In genomic region chr9:89655990-89656657, GRCh38 we compare ENCODE assay signal across 13 cellular contexts. TPM values are rescaled to one million over a fixed set of nuclear protein-coding genes. Genes with fewer than 3 reads are reported as not detected.
DNase-seq lines count a peak whose midpoint lies in the region; ATAC-seq and TF ChIP-seq lines count a peak whose summit lies in the region.
"Had no signal": no experiment of that assay in that cellular context is flagged by ENCODE, and none has a peak within 500 bp of the region (broad histone marks: within the 10 kb centered on the region; RNA-seq: fewer than 3 reads in every experiment).

No MANE protein-coding gene starts in this region.

- H3K4me3 ChIP-seq in right atrium auricular region (no peak overlapping the region), mesenchymal stem cell (ENCODE audit: insufficient read depth in 1 of 2, low read depth in 1 of 2, low read length in 2 of 2) (no peak overlapping the region), vagina (peak overlapping the region in 1 of 2 donors; percentile 16)

- no peak overlapping the region for H4K91ac ChIP-seq in mesenchymal stem cell (ENCODE audit: low read length)

- no peak overlapping the region for H3K23ac ChIP-seq in mesenchymal stem cell (ENCODE audit: low read length in 2 of 2)

- no peak for TF ChIP-seq CTCF in right atrium auricular region (IDR thresholded peaks at IDR 0.05)
- no peak for TF ChIP-seq CTCF in vagina (IDR thresholded peaks at IDR 0.05)

- H3K79me1 ChIP-seq in mesenchymal stem cell (replicated peaks; ENCODE audit: low read length, poor library complexity, severe bottlenecking): no peaks in the 10 kb centered on the region

- H3K27me3 Mint-ChIP-seq in activated T-helper 1 cell treated with anti-CD3 and anti-CD28 coated beads, Interleukin-12 subunit alpha, Interleukin-12 subunit beta, Interleukin-2, Interleukin-4 antibody, amounts not matched to agents 30 ng/mL and 10 ng/mL and 1 ng/mL, durations not matched to agents 14 hours and 24 hours and 36 hours (ENCODE audit: insufficient read depth): peaks cover 13% of the 10 kb centered on the region

- H3K9me3 Mint-ChIP-seq in activated T-helper 1 cell treated with anti-CD3 and anti-CD28 coated beads, Interleukin-12 subunit alpha, Interleukin-12 subunit beta, Interleukin-2, Interleukin-4 antibody, amounts not matched to agents 30 ng/mL and 10 ng/mL and 1 ng/mL, durations not matched to agents 14 hours and 24 hours and 36 hours: no peaks in the 10 kb centered on the region
- H3K9me3 Mint-ChIP-seq: memory B cell had no signal

- ATAC-seq in left ventricle myocardium superior: peak; percentile 18
- ATAC-seq: SK-N-SH treated with all-trans-retinoic acid at 6 μM for 48 hours had no signal

- no peak overlapping the region for H2AK5ac ChIP-seq in mesenchymal stem cell (ENCODE audit: low read length, severe bottlenecking)

- DNase-seq in left ventricle myocardium superior (no peak), right atrium auricular region (ENCODE audit: low spot score) (no peak), mesenchymal stem cell (no peak), vagina (ENCODE audit: extremely low spot score in 2 of 2) (no peak), AG08396 (ENCODE audit: low spot score) (no peak), nucleus accumbens (lab: John Stamatoyannopoulos, UW) (no peak), NCI-H2081 (lab: John Stamatoyannopoulos, UW) (no peak)
- peak; percentile 45 for DNase-seq in activated T-helper 1 cell treated with anti-CD3 and anti-CD28 coated beads, Interleukin-12 subunit alpha, Interleukin-12 subunit beta, Interleukin-2, Interleukin-4 antibody, amounts not matched to agents 30 ng/mL and 10 ng/mL and 1 ng/mL, durations not matched to agents 14 hours and 24 hours and 36 hours (ENCODE audit: low spot score)
- DNase-seq: KBM-7, NCI-H1417, NCI-H446 treated with DMSO at 0.1 percent for 48 hours had no signal

- H3K36me3 Mint-ChIP-seq in activated T-helper 1 cell treated with anti-CD3 and anti-CD28 coated beads, Interleukin-12 subunit alpha, Interleukin-12 subunit beta, Interleukin-2, Interleukin-4 antibody, amounts not matched to agents 30 ng/mL and 10 ng/mL and 1 ng/mL, durations not matched to agents 14 hours and 24 hours and 36 hours (ENCODE audit: low read depth): no peaks in the 10 kb centered on the region
- H3K36me3 Mint-ChIP-seq: memory B cell had no signal

- H2BK5ac ChIP-seq in mesenchymal stem cell (ENCODE audit: low read depth, low read length, poor library complexity, severe bottlenecking): no peak overlapping the region

- peak overlapping the region; percentile 17 for H3K4me3 Mint-ChIP-seq in activated T-helper 1 cell treated with anti-CD3 and anti-CD28 coated beads, Interleukin-12 subunit alpha, Interleukin-12 subunit beta, Interleukin-2, Interleukin-4 antibody, amounts not matched to agents 30 ng/mL and 10 ng/mL and 1 ng/mL, durations not matched to agents 14 hours and 24 hours and 36 hours
- H3K4me3 Mint-ChIP-seq: memory B cell had no signal

- intact Hi-C loops in left ventricle myocardium superior (cut with micrococcal nuclease): no loop called here
- intact Hi-C loops in activated T-helper 1 cell treated with anti-CD3 and anti-CD28 coated beads, Interleukin-12 subunit alpha, Interleukin-12 subunit beta, Interleukin-2, Interleukin-4 antibody, amounts not matched to agents 30 ng/mL and 10 ng/mL and 1 ng/mL, durations not matched to agents 14 hours and 24 hours and 36 hours (cut with micrococcal nuclease): loop anchor here (2.0 kb wide), 1 partner anchor 49 kb away; no protein-coding TSS in a partner anchor
- intact Hi-C loops in vagina (cut with DNase I): no loop called here

- H2AFZ ChIP-seq in mesenchymal stem cell (ENCODE audit: low read depth, low read length): no peak overlapping the region

- H3K27ac ChIP-seq in right atrium auricular region: no peak overlapping the region
- no peak overlapping the region for H3K27ac ChIP-seq in mesenchymal stem cell (ENCODE audit: low read length, poor library complexity, severe bottlenecking)
- H3K27ac ChIP-seq in vagina: peak overlapping the region; percentile 75

- H3K4ac ChIP-seq in mesenchymal stem cell (ENCODE audit: low read depth in 1 of 2, low read length in 2 of 2): no peak overlapping the region

- 93% methylated on average over 18 of the region's 18 CpGs for WGBS in mesenchymal stem cell

- H2BK15ac ChIP-seq in mesenchymal stem cell (ENCODE audit: low read depth, poor library complexity, severe bottlenecking): no peak overlapping the region

- no peak for TF ChIP-seq POLR2A in vagina (IDR thresholded peaks at IDR 0.05)

- peaks cover 0 to 8% of the 10 kb centered on the region in 2 donors for H3K4me1 ChIP-seq in right atrium auricular region
- peaks cover 14% of the 10 kb centered on the region for H3K4me1 ChIP-seq in mesenchymal stem cell (ENCODE audit: control insufficient read depth, insufficient read depth, low read depth, low read length)
- H3K4me1 ChIP-seq in vagina: peaks cover 64% of the 10 kb centered on the region

- H3K27me3 ChIP-seq in right atrium auricular region (no peaks in the 10 kb centered on the region), mesenchymal stem cell (ENCODE audit: control insufficient read depth in 1 of 2, insufficient read depth in 1 of 2, low read length in 2 of 2) (peaks cover 14 to 71% of the 10 kb centered on the region in 2 experiments), vagina (no peaks in the 10 kb centered on the region)

- no peak overlapping the region for H3K18ac ChIP-seq in mesenchymal stem cell (ENCODE audit: low read depth in 1 of 2, low read length in 2 of 2)

- H2BK12ac ChIP-seq in mesenchymal stem cell (ENCODE audit: low read length in 2 of 2): no peak overlapping the region

- H3K14ac ChIP-seq in mesenchymal stem cell (ENCODE audit: low read length in 2 of 2): no peak overlapping the region

- H3K36me3 ChIP-seq in right atrium auricular region (no peaks in the 10 kb centered on the region), mesenchymal stem cell (ENCODE audit: control insufficient read depth in 1 of 2, insufficient read depth in 2 of 2, low read depth in 1 of 2, low read length in 2 of 2) (no peaks in the 10 kb centered on the region), vagina (no peaks in the 10 kb centered on the region)

- no peaks in the 10 kb centered on the region for H3K9me3 ChIP-seq in right atrium auricular region
- no peaks in the 10 kb centered on the region for H3K9me3 ChIP-seq in mesenchymal stem cell (ENCODE audit: control insufficient read depth, low read length)
- no peaks in the 10 kb centered on the region for H3K9me3 ChIP-seq in vagina

- H4K8ac ChIP-seq in mesenchymal stem cell (ENCODE audit: low read length): no peak overlapping the region

- H3K9ac ChIP-seq in mesenchymal stem cell (ENCODE audit: low read length): no peak overlapping the region

- H2BK120ac ChIP-seq in mesenchymal stem cell (ENCODE audit: low read depth, low read length): no peak overlapping the region

- peak overlapping the region; percentile 41 for H3K27ac Mint-ChIP-seq in activated T-helper 1 cell treated with anti-CD3 and anti-CD28 coated beads, Interleukin-12 subunit alpha, Interleukin-12 subunit beta, Interleukin-2, Interleukin-4 antibody, amounts not matched to agents 30 ng/mL and 10 ng/mL and 1 ng/mL, durations not matched to agents 14 hours and 24 hours and 36 hours
- H3K27ac Mint-ChIP-seq: memory B cell had no signal

- H3K4me1 Mint-ChIP-seq in activated T-helper 1 cell treated with anti-CD3 and anti-CD28 coated beads, Interleukin-12 subunit alpha, Interleukin-12 subunit beta, Interleukin-2, Interleukin-4 antibody, amounts not matched to agents 30 ng/mL and 10 ng/mL and 1 ng/mL, durations not matched to agents 14 hours and 24 hours and 36 hours (ENCODE audit: low read depth): peaks cover 67% of the 10 kb centered on the region

- H3K4me2 ChIP-seq in mesenchymal stem cell (ENCODE audit: low read length, poor library complexity, severe bottlenecking): peak overlapping the region; percentile 49

RNA-seq across cellular contexts. Expression of gene GADD45G, which starts 51.3 kb away (rescaled TPM):
- 54.0 TPM for total RNA-seq in left ventricle myocardium superior
- 100 to 1,000 TPM in 1 of 2 donors, 10 to 100 TPM in 1; 80.0 to 294 TPM for total RNA-seq in right atrium auricular region
- total RNA-seq in activated T-helper 1 cell treated with anti-CD3 and anti-CD28 coated beads, Interleukin-12 subunit alpha, Interleukin-12 subunit beta, Interleukin-2, Interleukin-4 antibody, amounts not matched to agents 30 ng/mL and 10 ng/mL and 1 ng/mL, durations not matched to agents 14 hours and 24 hours and 36 hours: 36.6 and 37.2 TPM in 2 replicates
- 5.9 TPM for polyA plus RNA-seq in mesenchymal stem cell (2013, experiment 1 of 2)
- polyA plus RNA-seq in mesenchymal stem cell (2013, experiment 2 of 2): 5.1 TPM
- total RNA-seq in vagina: 16.2 TPM
